Comparison of ENCODE assay signal across 8 cellular contexts in genomic region chr11:94768602-94769511, GRCh38. TPM values are rescaled to one million over a fixed set of nuclear protein-coding genes. Genes with fewer than 3 reads are reported as not detected.
DNase-seq lines count a peak whose midpoint lies in the region; ATAC-seq and TF ChIP-seq lines count a peak whose summit lies in the region.

No MANE protein-coding gene starts in this region.

- H3K27ac ChIP-seq in osteoblast (ENCODE audit: low read depth, low read length) = peak overlapping the region; percentile 74

- H3K36me3 Mint-ChIP-seq in activated T-helper 1 cell treated with anti-CD3 and anti-CD28 coated beads, Interleukin-12 subunit alpha, Interleukin-12 subunit beta, Interleukin-2, Interleukin-4 antibody, amounts not matched to agents 30 ng/mL and 10 ng/mL and 1 ng/mL, durations not matched to agents 14 hours and 24 hours and 36 hours (ENCODE audit: low read depth) = no peaks in the 10 kb centered on the region

- peak overlapping the region; percentile 78 for H3K4me3 Mint-ChIP-seq in activated T-helper 1 cell treated with anti-CD3 and anti-CD28 coated beads, Interleukin-12 subunit alpha, Interleukin-12 subunit beta, Interleukin-2, Interleukin-4 antibody, amounts not matched to agents 30 ng/mL and 10 ng/mL and 1 ng/mL, durations not matched to agents 14 hours and 24 hours and 36 hours

- intact Hi-C loops in activated T-helper 1 cell treated with anti-CD3 and anti-CD28 coated beads, Interleukin-12 subunit alpha, Interleukin-12 subunit beta, Interleukin-2, Interleukin-4 antibody, amounts not matched to agents 30 ng/mL and 10 ng/mL and 1 ng/mL, durations not matched to agents 14 hours and 24 hours and 36 hours (cut with micrococcal nuclease) = loop anchor here (1.0 to 10.0 kb wide), 3 partner anchors 107 to 244 kb away; no protein-coding TSS in a partner anchor
- intact Hi-C loops in head of caudate nucleus (cut with DNase I) = no loop called here

- DNase-seq in NOMO-1 treated with DMSO at 0.1 percent for 48 hours (lab: John Stamatoyannopoulos, UW; ENCODE audit: unreplicated experiment) (peak; percentile 19), NOMO-1 (lab: John Stamatoyannopoulos, UW; ENCODE audit: unreplicated experiment in 2 of 2) (no peak), head of caudate nucleus (peak in 27 of 42 donors; percentile 2 to 54 (median 28)), osteoblast (ENCODE audit: insufficient read length, low spot score, missing footprints) (no peak)
- DNase-seq in activated T-helper 1 cell treated with anti-CD3 and anti-CD28 coated beads, Interleukin-12 subunit alpha, Interleukin-12 subunit beta, Interleukin-2, Interleukin-4 antibody, amounts not matched to agents 30 ng/mL and 10 ng/mL and 1 ng/mL, durations not matched to agents 14 hours and 24 hours and 36 hours (ENCODE audit: low spot score) = no peak
- DNase-seq in activated CD4-positive, CD25-positive, alpha-beta regulatory T cell (lab: John Stamatoyannopoulos, UW) = no peak

- peak overlapping the region; percentile 93 for H3K4me2 ChIP-seq in osteoblast (ENCODE audit: insufficient read depth, low read length)

- peaks cover 39% of the 10 kb centered on the region for H3K27me3 Mint-ChIP-seq in activated T-helper 1 cell treated with anti-CD3 and anti-CD28 coated beads, Interleukin-12 subunit alpha, Interleukin-12 subunit beta, Interleukin-2, Interleukin-4 antibody, amounts not matched to agents 30 ng/mL and 10 ng/mL and 1 ng/mL, durations not matched to agents 14 hours and 24 hours and 36 hours (ENCODE audit: insufficient read depth)

- peak overlapping the region; percentile 91 for H3K4me3 ChIP-seq in osteoblast (ENCODE audit: insufficient read depth, low read length)

- H2AFZ ChIP-seq in osteoblast (ENCODE audit: low read length) = peak overlapping the region; percentile 78

- ATAC-seq in HG03432 (IDR thresholded peaks at IDR 0.05; ENCODE audit: unreplicated experiment) (peak; percentile 34), HG03457 (IDR thresholded peaks at IDR 0.05; ENCODE audit: unreplicated experiment) (no peak)

- no peaks in the 10 kb centered on the region for H3K9me3 Mint-ChIP-seq in activated T-helper 1 cell treated with anti-CD3 and anti-CD28 coated beads, Interleukin-12 subunit alpha, Interleukin-12 subunit beta, Interleukin-2, Interleukin-4 antibody, amounts not matched to agents 30 ng/mL and 10 ng/mL and 1 ng/mL, durations not matched to agents 14 hours and 24 hours and 36 hours

- peak overlapping the region; percentile 20 for H3K27ac Mint-ChIP-seq in activated T-helper 1 cell treated with anti-CD3 and anti-CD28 coated beads, Interleukin-12 subunit alpha, Interleukin-12 subunit beta, Interleukin-2, Interleukin-4 antibody, amounts not matched to agents 30 ng/mL and 10 ng/mL and 1 ng/mL, durations not matched to agents 14 hours and 24 hours and 36 hours

- H3K9me3 ChIP-seq in osteoblast (ENCODE audit: low read depth, low read length) = no peaks in the 10 kb centered on the region

- H3K36me3 ChIP-seq in osteoblast (ENCODE audit: insufficient read depth, low read length) = no peaks in the 10 kb centered on the region

- H3K79me2 ChIP-seq in osteoblast (ENCODE audit: insufficient read depth, low read length) = peaks cover 51% of the 10 kb centered on the region

- peaks cover 13% of the 10 kb centered on the region for H3K4me1 Mint-ChIP-seq in activated T-helper 1 cell treated with anti-CD3 and anti-CD28 coated beads, Interleukin-12 subunit alpha, Interleukin-12 subunit beta, Interleukin-2, Interleukin-4 antibody, amounts not matched to agents 30 ng/mL and 10 ng/mL and 1 ng/mL, durations not matched to agents 14 hours and 24 hours and 36 hours (ENCODE audit: low read depth)

- H3K4me1 ChIP-seq in osteoblast (ENCODE audit: insufficient read depth, low read length) = peaks cover 17% of the 10 kb centered on the region

- TF ChIP-seq CTCF in osteoblast (IDR thresholded peaks at IDR 0.05; ENCODE audit: extremely low read depth, low read depth, low read length) = no peak

- H3K27me3 ChIP-seq in osteoblast (ENCODE audit: insufficient read depth, low read length) = no peaks in the 10 kb centered on the region

- H4K20me1 ChIP-seq in osteoblast (ENCODE audit: insufficient read depth, low read length) = peaks cover 15% of the 10 kb centered on the region

RNA-seq across cellular contexts. Expression of gene AMOTL1, which starts 0.7 kb away (rescaled TPM):
- 4.4 and 4.9 TPM in 2 replicates for total RNA-seq in activated T-helper 1 cell treated with anti-CD3 and anti-CD28 coated beads, Interleukin-12 subunit alpha, Interleukin-12 subunit beta, Interleukin-2, Interleukin-4 antibody, amounts not matched to agents 30 ng/mL and 10 ng/mL and 1 ng/mL, durations not matched to agents 14 hours and 24 hours and 36 hours
- total RNA-seq in osteoblast = 53.6 and 54.2 TPM in 2 replicates

Comparison
In these comparisons a context has a peak if more than half of its experiments do, and no peak if none do; other contexts are left out.
1. DNase-seq: peak in NOMO-1 treated with DMSO at 0.1 percent for 48 hours (single experiment) and head of caudate nucleus (27 of 42); none in NOMO-1 (0 of 2), activated T-helper 1 cell treated with anti-CD3 and anti-CD28 coated beads, Interleukin-12 subunit alpha, Interleukin-12 subunit beta, Interleukin-2, Interleukin-4 antibody, amounts not matched to agents 30 ng/mL and 10 ng/mL and 1 ng/mL, durations not matched to agents 14 hours and 24 hours and 36 hours (single experiment), osteoblast (single experiment) and activated CD4-positive, CD25-positive, alpha-beta regulatory T cell (0 of 4).